Comparison of ENCODE assay signal across 10 cellular contexts in genomic region chr7:2634265-2635145, GRCh38. TPM values are rescaled to one million over a fixed set of nuclear protein-coding genes. Genes with fewer than 3 reads are reported as not detected.
DNase-seq lines count a peak whose midpoint lies in the region; ATAC-seq, FAIRE-seq and TF ChIP-seq lines count a peak whose summit lies in the region.
"Had no signal": no experiment of that assay in that cellular context is flagged by ENCODE, and none has a peak within 500 bp of the region (broad histone marks: within the 10 kb centered on the region; RNA-seq: fewer than 3 reads in every experiment).

No MANE protein-coding gene starts in this region.

- no peaks in the 10 kb centered on the region for H3K27me3 Mint-ChIP-seq in T-helper 2 cell treated with Interferon-gamma antibody and Interleukin-4, amounts not matched to agents 5 μg/mL and 100 μg/mL, for 36 hours (ENCODE audit: low read depth)

- H3K9me1 ChIP-seq in keratinocyte (ENCODE audit: control insufficient read depth, extremely low read depth, insufficient read depth, low read length): peaks cover 5% of the 10 kb centered on the region

- H3K27ac ChIP-seq in adrenal gland (peak overlapping the region; percentile 62 to 98 (median 97)), keratinocyte (ENCODE audit: control insufficient read depth, insufficient read depth, low read length) (peak overlapping the region; percentile 88), stomach (peak overlapping the region; percentile 3 to 92 (median 85))

- H3K36me3 ChIP-seq in adrenal gland (replicated peaks in 1 of 2) (no peaks in the 10 kb centered on the region), keratinocyte (ENCODE audit: control insufficient read depth in 2 of 2, extremely low read depth in 1 of 2, insufficient read depth in 2 of 2, low read length in 2 of 2) (peaks cover 2 to 3% of the 10 kb centered on the region in 2 experiments), stomach (no peaks in the 10 kb centered on the region)

- TF ChIP-seq EP300 in stomach (IDR thresholded peaks at IDR 0.05): no peak

- H3K27ac Mint-ChIP-seq in T-helper 2 cell treated with Interferon-gamma antibody and Interleukin-4, amounts not matched to agents 5 μg/mL and 100 μg/mL, for 36 hours: peak overlapping the region; percentile 52

- intact Hi-C loops in adrenal gland (cut with DNase I): no loop called here
- intact Hi-C loops in stomach (cut with DNase I; ENCODE audit: low total_unique reads): no loop called here

- H2AFZ ChIP-seq in keratinocyte (ENCODE audit: control insufficient read depth, low read length): no peak overlapping the region

- TF ChIP-seq POLR2A in adrenal gland (IDR thresholded peaks at IDR 0.05): no peak
- no peak for TF ChIP-seq POLR2A in stomach (IDR thresholded peaks at IDR 0.05)

- peak overlapping the region; percentile 93 for H3K4me2 ChIP-seq in keratinocyte (ENCODE audit: control insufficient read depth, extremely low read depth, insufficient read depth, low read depth, low read length)

- dilution Hi-C loops in keratinocyte (cut with MboI; ENCODE audit: extremely low pct_ligation_motif_present, low sequenced_read_pairs): no loop called here

- peak overlapping the region in 2 of 4 donors; percentile 63 to 79 for H3K4me3 ChIP-seq in adrenal gland
- peak overlapping the region; percentile 84 to 93 (median 91) for H3K4me3 ChIP-seq in keratinocyte (ENCODE audit: control insufficient read depth in 2 of 3, extremely low read depth in 1 of 3, insufficient read depth in 2 of 3, low read depth in 1 of 3, low read length in 3 of 3)
- H3K4me3 ChIP-seq in stomach: peak overlapping the region in 2 of 4 donors; percentile 80 to 95

- H3K9ac ChIP-seq in keratinocyte (ENCODE audit: control insufficient read depth, extremely low read depth, insufficient read depth, low read length): peak overlapping the region; percentile 86

- no peaks in the 10 kb centered on the region for H3K36me3 Mint-ChIP-seq in T-helper 2 cell treated with Interferon-gamma antibody and Interleukin-4, amounts not matched to agents 5 μg/mL and 100 μg/mL, for 36 hours (ENCODE audit: low read depth)

- peak overlapping the region; percentile 90 for H3K4me3 Mint-ChIP-seq in T-helper 2 cell treated with Interferon-gamma antibody and Interleukin-4, amounts not matched to agents 5 μg/mL and 100 μg/mL, for 36 hours

- TF ChIP-seq CTCF in adrenal gland (IDR thresholded peaks at IDR 0.05): no peak
- no peak for TF ChIP-seq CTCF in keratinocyte (optimal IDR thresholded peaks at IDR 0.05 in 1 of 3, IDR thresholded peaks at IDR 0.05 in 1 of 3, conservative IDR thresholded peaks at IDR 0.05 in 1 of 3; ENCODE audit: extremely low read depth in 1 of 3, insufficient read depth in 2 of 3, low read length in 3 of 3)
- no peak for TF ChIP-seq CTCF in stomach (IDR thresholded peaks at IDR 0.05)

- no peak for FAIRE-seq in keratinocyte (lab: Jason Lieb, UNC)
- FAIRE-seq: H54 had no signal

- no peaks in the 10 kb centered on the region for H3K27me3 ChIP-seq in adrenal gland
- peaks cover 3% of the 10 kb centered on the region for H3K27me3 ChIP-seq in keratinocyte (ENCODE audit: control insufficient read depth, extremely low read depth, insufficient read depth, low read length)
- H3K27me3 ChIP-seq in stomach: no peaks in the 10 kb centered on the region

- peaks cover 13% of the 10 kb centered on the region for H4K20me1 ChIP-seq in keratinocyte (ENCODE audit: control insufficient read depth, extremely low read depth, insufficient read depth, low read length)

- H3K9me3 Mint-ChIP-seq in T-helper 2 cell treated with Interferon-gamma antibody and Interleukin-4, amounts not matched to agents 5 μg/mL and 100 μg/mL, for 36 hours: no peaks in the 10 kb centered on the region

- no peak for DNase-seq in T-helper 2 cell treated with Interferon-gamma antibody and Interleukin-4, amounts not matched to agents 5 μg/mL and 100 μg/mL, for 36 hours (ENCODE audit: low spot score)
- no peak for DNase-seq in T-helper 2 cell
- peak in 1 of 7 donors; percentile 33 for DNase-seq in adrenal gland
- no peak for DNase-seq in keratinocyte (ENCODE audit: low read depth, low spot score)
- no peak for DNase-seq in stomach
- no peak for DNase-seq in NCI-H1694 (lab: John Stamatoyannopoulos, UW)
- DNase-seq in globus pallidus (ENCODE audit: low spot score): no peak
- DNase-seq: NCI-H2081 treated with DMSO at 0.1 percent for 48 hours had no signal

- peaks cover 16% of the 10 kb centered on the region for H3K4me1 Mint-ChIP-seq in T-helper 2 cell treated with Interferon-gamma antibody and Interleukin-4, amounts not matched to agents 5 μg/mL and 100 μg/mL, for 36 hours (ENCODE audit: low read depth)

- H3K9me3 ChIP-seq in adrenal gland (replicated peaks in 1 of 3): no peaks in the 10 kb centered on the region
- H3K9me3 ChIP-seq in keratinocyte (ENCODE audit: control insufficient read depth, low read depth, low read length): no peaks in the 10 kb centered on the region
- H3K9me3 ChIP-seq in stomach: no peaks in the 10 kb centered on the region

- no peak for ATAC-seq in GM19035 (IDR thresholded peaks at IDR 0.05; ENCODE audit: unreplicated experiment)

- H3K4me1 ChIP-seq in adrenal gland (replicated peaks in 1 of 2) (peaks cover 62 to 72% of the 10 kb centered on the region in 2 donors), keratinocyte (ENCODE audit: control insufficient read depth, extremely low read depth, insufficient read depth, low read length) (peaks cover 22% of the 10 kb centered on the region), stomach (peaks cover 41 to 91% (median 76%) of the 10 kb centered on the region in 4 donors)

- H3K79me2 ChIP-seq in keratinocyte (ENCODE audit: control insufficient read depth, insufficient read depth, low read length): peaks cover 63% of the 10 kb centered on the region

- WGBS in adrenal gland, 4 donors: 65 to 85% (median 73%) methylated on average over 2 to 22 of the region's 22 CpGs
- 72 to 90% (median 88%) methylated on average over 5 to 22 of the region's 22 CpGs for WGBS in stomach, 5 donors

RNA-seq across cellular contexts. Expression of gene TTYH3, which starts 2.7 kb away (rescaled TPM):
- total RNA-seq in adrenal gland (10 to 100 TPM; 34.8 to 86.3 (median 60.3) TPM), stomach (10 to 100 TPM; 16.2 to 79.1 (median 20.5) TPM)
- polyA plus RNA-seq in adrenal gland (10 to 100 TPM in 2 of 3 donors, 1 to 10 TPM in 1; 5.4 to 38.4 (median 21.3) TPM), keratinocyte (8.5 to 18.5 TPM (median 16.1 TPM) in 3 replicates), stomach (10 to 100 TPM in 1 of 3 donors, 1 to 10 TPM in 2; 4.1 to 10.8 (median 4.3) TPM)
- 2.8 TPM for polyA plus RNA-seq in keratinocyte (2011; ENCODE audit: low read depth)
- polyA plus RNA-seq in keratinocyte (2011; cell fraction: cytosol; rRNA removed): 7.1 and 19.6 TPM in 2 replicates
- 34.9 and 55.9 TPM in 2 replicates for polyA plus RNA-seq in keratinocyte (2011; cell fraction: nucleus; rRNA removed)
- 13.4 and 40.4 TPM in 2 replicates for polyA plus RNA-seq in keratinocyte (2012; ENCODE audit: low replicate concordance)
- 17.6 to 43.1 TPM (median 18.0 TPM) in 3 replicates for polyA minus RNA-seq in keratinocyte
- 73.5 TPM for polyA minus RNA-seq in keratinocyte (2011; cell fraction: cytosol; rRNA and poly(A)+ RNA removed)
- polyA minus RNA-seq in keratinocyte (2011; cell fraction: nucleus; rRNA and poly(A)+ RNA removed): 48.0 and 57.9 TPM in 2 replicates

RNA-seq across cellular contexts. Expression of gene AMZ1, which starts 53.5 kb away (rescaled TPM):
- total RNA-seq in adrenal gland (under 1 TPM in 2 of 8 donors, not detected in 6; 0.14 to 0.36 TPM), stomach (1 to 10 TPM in 1 of 5 donors, under 1 TPM in 2, not detected in 2; under 0.01 to 1.4 (median 0.45) TPM)
- polyA plus RNA-seq in adrenal gland (under 1 TPM; 0.07 to 0.32 (median 0.07) TPM), keratinocyte (0.01 to 0.04 TPM in 2 of 3 replicates, not detected in the other), stomach (not detected)
- not detected for polyA plus RNA-seq in keratinocyte (2011; ENCODE audit: low read depth)
- polyA plus RNA-seq in keratinocyte (2011; cell fraction: cytosol; rRNA removed): 0.01 and 0.03 TPM in 2 replicates
- polyA plus RNA-seq in keratinocyte (2011; cell fraction: nucleus; rRNA removed): 0.08 TPM in 1 of 2 replicates, not detected in the other
- 0.07 TPM in 1 of 2 replicates, not detected in the other for polyA plus RNA-seq in keratinocyte (2012; ENCODE audit: low replicate concordance)
- not detected in 3 replicates for polyA minus RNA-seq in keratinocyte
- polyA minus RNA-seq in keratinocyte (2011; cell fraction: cytosol; rRNA and poly(A)+ RNA removed): not detected
- not detected in 2 replicates for polyA minus RNA-seq in keratinocyte (2011; cell fraction: nucleus; rRNA and poly(A)+ RNA removed)
